ENCODE assay signal across 8 cellular contexts in genomic region chr1:53238197-53239155, GRCh38. TPM values are rescaled to one million over a fixed set of nuclear protein-coding genes. Genes with fewer than 3 reads are reported as not detected.
DNase-seq lines count a peak whose midpoint lies in the region; ATAC-seq lines count a peak whose summit lies in the region.

Gene MAGOH (minus strand): TSS chr1:53238518. CDS start chr1:53238448, 70 bp downstream.

- H3K4me2 ChIP-seq in BLaER1 = peak within 1 kb of the TSS; percentile 97

- peak within 1 kb of the TSS; percentile 95 for H3K27ac Mint-ChIP-seq in activated CD4-positive, alpha-beta T cell treated with anti-CD3 and anti-CD28 coated beads, Interleukin-2, amount 10 ng/mL, durations not matched to agents 7 days and 5 days

- peaks cover 31% of the 10 kb centered on the region for H3K4me1 Mint-ChIP-seq in activated CD4-positive, alpha-beta T cell treated with anti-CD3 and anti-CD28 coated beads, Interleukin-2, amount 10 ng/mL, durations not matched to agents 7 days and 5 days

- CTCF ChIA-PET in activated CD4-positive, alpha-beta T cell treated with anti-CD3 and anti-CD28 coated beads, Interleukin-2, amount 10 ng/mL, durations not matched to agents 7 days and 5 days (lab: Charles Lee) = interaction anchor here (1.3 kb wide), 1 partner anchor 27 kb away, joined by 3 read pairs; no protein-coding TSS in a partner anchor

- ATAC-seq in GM19328 (IDR thresholded peaks at IDR 0.05; ENCODE audit: unreplicated experiment) = peak; percentile 92
- ATAC-seq in HG03520 (IDR thresholded peaks at IDR 0.05; ENCODE audit: unreplicated experiment) = peak; percentile 95

- H3K36me3 ChIP-seq in BLaER1 = peaks cover 33% of the 10 kb centered on the region

- no peaks in the 10 kb centered on the region for H3K9me3 ChIP-seq in BLaER1

- peaks cover 37% of the 10 kb centered on the region for H4K20me1 ChIP-seq in BLaER1

- peaks cover 30% of the 10 kb centered on the region for H3K4me1 ChIP-seq in BLaER1

- H3K4me3 Mint-ChIP-seq in activated CD4-positive, alpha-beta T cell treated with anti-CD3 and anti-CD28 coated beads, Interleukin-2, amount 10 ng/mL, durations not matched to agents 7 days and 5 days = peak within 1 kb of the TSS; percentile 95

- POLR2A ChIA-PET in activated CD4-positive, alpha-beta T cell treated with anti-CD3 and anti-CD28 coated beads, Interleukin-2, amount 10 ng/mL, durations not matched to agents 7 days and 5 days (lab: Charles Lee) = no interaction called here

- no peaks in the 10 kb centered on the region for H3K9me3 Mint-ChIP-seq in activated CD4-positive, alpha-beta T cell treated with anti-CD3 and anti-CD28 coated beads, Interleukin-2, amount 10 ng/mL, durations not matched to agents 7 days and 5 days

- H3K27me3 ChIP-seq in BLaER1 = no peaks in the 10 kb centered on the region

- H3K27me3 Mint-ChIP-seq in activated CD4-positive, alpha-beta T cell treated with anti-CD3 and anti-CD28 coated beads, Interleukin-2, amount 10 ng/mL, durations not matched to agents 7 days and 5 days = no peaks in the 10 kb centered on the region

- peaks cover 23% of the 10 kb centered on the region for H3K36me3 Mint-ChIP-seq in activated CD4-positive, alpha-beta T cell treated with anti-CD3 and anti-CD28 coated beads, Interleukin-2, amount 10 ng/mL, durations not matched to agents 7 days and 5 days (ENCODE audit: low read depth)

- H3K27ac ChIP-seq in BLaER1 = peak within 1 kb of the TSS; percentile 88

- H3K9ac ChIP-seq in BLaER1 = peak within 1 kb of the TSS; percentile 96

- peak; percentile 94 for DNase-seq in NCI-H69 (lab: John Stamatoyannopoulos, UW)
- peak; percentile 92 for DNase-seq in activated CD4-positive, alpha-beta T cell treated with anti-CD3 and anti-CD28 coated beads, Interleukin-2, amount 10 ng/mL, durations not matched to agents 7 days and 5 days
- peak; percentile 90 for DNase-seq in cortex of kidney (lab: John Stamatoyannopoulos, UW)
- peak; percentile 98 for DNase-seq in left kidney (ENCODE audit: low read depth, low spot score)
- DNase-seq in stimulated activated CD4-positive, alpha-beta T cell treated with anti-CD3 and anti-CD28 coated beads, Interleukin-2, amount 100 ng/mL, for 24 hours = peak; percentile 95

- H3K4me3 ChIP-seq in BLaER1 = peak within 1 kb of the TSS; percentile 97

RNA-seq across cellular contexts. Expression of gene MAGOH, which starts in this region (rescaled TPM):
- total RNA-seq in activated CD4-positive, alpha-beta T cell treated with anti-CD3 and anti-CD28 coated beads, Interleukin-2, amount 10 ng/mL, durations not matched to agents 7 days and 5 days = 10 to 100 TPM; 73.3 to 74.1 TPM

Comparison
In these comparisons a context has a peak if more than half of its experiments do, and no peak if none do; other contexts are left out.
1. Peak in every context shown above with its lines: DNase-seq, ATAC-seq, H3K4me3 ChIP-seq and H3K27ac ChIP-seq.